18 cellular contexts compared by ENCODE assay signal in the genomic region with DNA sequence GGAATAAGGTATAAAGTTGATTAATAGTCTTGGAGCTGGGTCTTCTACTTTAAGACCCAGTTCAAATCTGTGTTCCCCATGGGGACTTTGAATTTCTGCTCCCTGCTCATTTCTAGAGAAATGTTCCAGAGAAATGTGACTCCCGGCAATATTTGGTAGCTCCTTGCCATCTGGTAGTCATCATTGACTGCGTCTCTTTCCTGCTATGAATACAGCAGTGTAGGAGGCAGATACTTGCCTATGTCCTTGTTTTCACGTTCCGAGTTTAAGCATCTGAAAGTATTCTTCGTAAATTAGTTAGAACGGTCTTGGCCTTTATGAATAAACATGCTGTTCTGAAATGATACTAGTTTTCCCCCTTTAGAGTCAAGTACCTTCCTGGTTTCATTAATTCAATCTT.
"Had no signal": no experiment of that assay in that cellular context is flagged by ENCODE, and none has a peak within 500 bp of the region (broad histone marks: within the 10 kb centered on the region; RNA-seq: fewer than 3 reads in every experiment).

No MANE protein-coding gene starts in this region.

- H3K27ac Mint-ChIP-seq: activated CD4-positive, alpha-beta memory T cell treated with anti-CD3 and anti-CD28 coated beads, Interleukin-2, amount 10 ng/mL, durations not matched to agents 7 days and 5 days; activated CD4-positive, alpha-beta T cell treated with anti-CD3 and anti-CD28 coated beads for 36 hours; activated CD8-positive, alpha-beta memory T cell treated with anti-CD3 and anti-CD28 coated beads, Interleukin-2, amount 10 ng/mL, durations not matched to agents 7 days and 5 days; activated naive CD8-positive, alpha-beta T cell treated with anti-CD3 and anti-CD28 coated beads, Interleukin-2, amount 10 ng/mL, durations not matched to agents 7 days and 5 days; endodermal cell; mesothelial cell of epicardium; natural killer cell treated with Interleukin-12 subunit alpha and Interleukin-12 subunit beta and Interleukin-15 and Interleukin-18, amount 100 ng/mL, for 72 hours; stimulated activated effector memory CD8-positive, alpha-beta T cell treated with anti-CD3 and anti-CD28 coated beads, Interleukin-12 subunit alpha, Interleukin-12 subunit beta, amount 100 ng/mL, for 72 hours had no signal

- H3K4me1 Mint-ChIP-seq: activated CD4-positive, alpha-beta memory T cell treated with anti-CD3 and anti-CD28 coated beads, Interleukin-2, amount 10 ng/mL, durations not matched to agents 7 days and 5 days; activated CD4-positive, alpha-beta T cell treated with anti-CD3 and anti-CD28 coated beads for 36 hours; activated CD8-positive, alpha-beta memory T cell treated with anti-CD3 and anti-CD28 coated beads, Interleukin-2, amount 10 ng/mL, durations not matched to agents 7 days and 5 days; activated naive CD8-positive, alpha-beta T cell treated with anti-CD3 and anti-CD28 coated beads, Interleukin-2, amount 10 ng/mL, durations not matched to agents 7 days and 5 days; stimulated activated effector memory CD8-positive, alpha-beta T cell treated with anti-CD3 and anti-CD28 coated beads, Interleukin-12 subunit alpha, Interleukin-12 subunit beta, amount 100 ng/mL, for 72 hours had no signal

- H3K9me3 Mint-ChIP-seq: activated naive CD8-positive, alpha-beta T cell treated with anti-CD3 and anti-CD28 coated beads, Interleukin-2, amount 10 ng/mL, durations not matched to agents 7 days and 5 days; endodermal cell; mesothelial cell of epicardium had no signal

- H3K4me3 ChIP-seq: body of pancreas, hepatocyte, lower lobe of right lung, stomach, testis, upper lobe of left lung had no signal

- H3K4me3 Mint-ChIP-seq: activated CD4-positive, alpha-beta memory T cell treated with anti-CD3 and anti-CD28 coated beads, Interleukin-2, amount 10 ng/mL, durations not matched to agents 7 days and 5 days; activated CD4-positive, alpha-beta T cell treated with anti-CD3 and anti-CD28 coated beads for 36 hours; activated CD8-positive, alpha-beta memory T cell treated with anti-CD3 and anti-CD28 coated beads, Interleukin-2, amount 10 ng/mL, durations not matched to agents 7 days and 5 days; activated naive CD8-positive, alpha-beta T cell treated with anti-CD3 and anti-CD28 coated beads, Interleukin-2, amount 10 ng/mL, durations not matched to agents 7 days and 5 days; endodermal cell; mesothelial cell of epicardium; natural killer cell treated with Interleukin-12 subunit alpha and Interleukin-12 subunit beta and Interleukin-15 and Interleukin-18, amount 100 ng/mL, for 72 hours; stimulated activated effector memory CD8-positive, alpha-beta T cell treated with anti-CD3 and anti-CD28 coated beads, Interleukin-12 subunit alpha, Interleukin-12 subunit beta, amount 100 ng/mL, for 72 hours had no signal

- H3K27me3 Mint-ChIP-seq: activated CD4-positive, alpha-beta memory T cell treated with anti-CD3 and anti-CD28 coated beads, Interleukin-2, amount 10 ng/mL, durations not matched to agents 7 days and 5 days; activated CD8-positive, alpha-beta memory T cell treated with anti-CD3 and anti-CD28 coated beads, Interleukin-2, amount 10 ng/mL, durations not matched to agents 7 days and 5 days had no signal

- H3K36me3 Mint-ChIP-seq: activated CD8-positive, alpha-beta memory T cell treated with anti-CD3 and anti-CD28 coated beads, Interleukin-2, amount 10 ng/mL, durations not matched to agents 7 days and 5 days; activated naive CD8-positive, alpha-beta T cell treated with anti-CD3 and anti-CD28 coated beads, Interleukin-2, amount 10 ng/mL, durations not matched to agents 7 days and 5 days; mesothelial cell of epicardium; natural killer cell treated with Interleukin-12 subunit alpha and Interleukin-12 subunit beta and Interleukin-15 and Interleukin-18, amount 100 ng/mL, for 72 hours; stimulated activated effector memory CD8-positive, alpha-beta T cell treated with anti-CD3 and anti-CD28 coated beads, Interleukin-12 subunit alpha, Interleukin-12 subunit beta, amount 100 ng/mL, for 72 hours had no signal

- DNase-seq: activated CD4-positive, alpha-beta memory T cell treated with anti-CD3 and anti-CD28 coated beads, Interleukin-2, amount 10 ng/mL, durations not matched to agents 7 days and 5 days; activated CD4-positive, alpha-beta T cell treated with anti-CD3 and anti-CD28 coated beads for 36 hours; activated CD8-positive, alpha-beta memory T cell treated with anti-CD3 and anti-CD28 coated beads, Interleukin-2, amount 10 ng/mL, durations not matched to agents 7 days and 5 days; activated naive CD8-positive, alpha-beta T cell treated with anti-CD3 and anti-CD28 coated beads, Interleukin-2, amount 10 ng/mL, durations not matched to agents 7 days and 5 days; body of pancreas; caudate nucleus; endodermal cell; left cardiac atrium; lower lobe of right lung; stimulated activated CD4-positive, alpha-beta T cell treated with anti-CD3 and anti-CD28 coated beads, Interleukin-4, amount 100 ng/mL, for 24 hours; stomach; testis; upper lobe of left lung; WERI-Rb-1 had no signal
